ENCODE assay signal across 30 cellular contexts in genomic region chr18:31044926-31045325, GRCh38. TPM values are rescaled to one million over a fixed set of nuclear protein-coding genes. Genes with fewer than 3 reads are reported as not detected.
"Had no signal": no experiment of that assay in that cellular context is flagged by ENCODE, and none has a peak within 500 bp of the region (broad histone marks: within the 10 kb centered on the region; RNA-seq: fewer than 3 reads in every experiment).

No MANE protein-coding gene starts in this region.

- H3K9me3 Mint-ChIP-seq: mesothelial cell of epicardium had no signal

- H3K9me3 ChIP-seq: esophagus squamous epithelium, gastrocnemius medialis, prostate gland, upper lobe of left lung, vagina had no signal

- ATAC-seq: activated CD4-positive, alpha-beta T cell treated with anti-CD3 and anti-CD28 coated beads for 36 hours; activated naive CD8-positive, alpha-beta T cell treated with anti-CD3 and anti-CD28 coated beads, Interleukin-2, amount 50 U/mL, for 24 hours; gastrocnemius medialis; left colon; sciatic nerve; stimulated activated memory B cell treated with anti-CD40 and anti-IgM and Interleukin-4, amounts not matched to agents 10 μg/mL and 1 μg/mL and 100 μg/mL, for 72 hours; stimulated activated naive CD8-positive, alpha-beta T cell treated with anti-CD3 and anti-CD28 coated beads, Interleukin-15, amount 100 ng/mL, for 72 hours had no signal

- H3K36me3 Mint-ChIP-seq: mesothelial cell of epicardium; stimulated activated memory B cell treated with anti-CD40 and anti-IgM and Interleukin-4, amounts not matched to agents 10 μg/mL and 1 μg/mL and 100 μg/mL, for 72 hours had no signal

- H3K27ac Mint-ChIP-seq: activated CD4-positive, alpha-beta memory T cell treated with anti-CD3 and anti-CD28 coated beads, Interleukin-2, amount 10 ng/mL, durations not matched to agents 7 days and 5 days; activated CD4-positive, alpha-beta T cell treated with anti-CD3 and anti-CD28 coated beads for 36 hours; activated naive CD4-positive, alpha-beta T cell treated with anti-CD3 and anti-CD28 coated beads, Interleukin-2, amount 50 U/mL, for 24 hours; activated naive CD8-positive, alpha-beta T cell treated with anti-CD3 and anti-CD28 coated beads, Interleukin-2, amount 50 U/mL, for 24 hours; activated T-helper 2 cell treated with anti-CD3 and anti-CD28 coated beads, Interferon-gamma antibody, Interleukin-2, Interleukin-4, amounts not matched to agents 10 μg/mL and 5 μg/mL and 100 μg/mL, durations not matched to agents 14 hours and 24 hours and 36 hours; mesothelial cell of epicardium; naive B cell; stimulated activated memory B cell treated with anti-CD40 and anti-IgM and Interleukin-4, amounts not matched to agents 10 μg/mL and 1 μg/mL and 100 μg/mL, for 72 hours; stimulated activated naive CD8-positive, alpha-beta T cell treated with anti-CD3 and anti-CD28 coated beads, Interleukin-15, amount 100 ng/mL, for 72 hours; T-helper 2 cell treated with Interferon-gamma antibody and Interleukin-4, amounts not matched to agents 5 μg/mL and 100 μg/mL, for 36 hours had no signal

- DNase-seq: activated CD4-positive, alpha-beta memory T cell treated with anti-CD3 and anti-CD28 coated beads, Interleukin-2, amount 10 ng/mL, durations not matched to agents 7 days and 5 days; activated CD4-positive, alpha-beta T cell treated with anti-CD3 and anti-CD28 coated beads for 36 hours; activated CD4-positive, CD25-positive, alpha-beta regulatory T cell; activated naive CD8-positive, alpha-beta T cell treated with anti-CD3 and anti-CD28 coated beads, Interleukin-2, amount 50 U/mL, for 24 hours; activated T-cell treated with anti-CD3 and anti-CD28 coated beads, Interleukin-2, amount 50 U/mL, for 48 hours; esophagus squamous epithelium; gastrocnemius medialis; glutamatergic neuron; islet precursor cell; left colon; naive B cell; ovary; retina; stimulated activated CD4-positive, alpha-beta T cell treated with anti-CD3 and anti-CD28 coated beads, Interleukin-1b, Interleukin-23, amount 100 ng/mL, for 48 hours; stimulated activated CD4-positive, alpha-beta T cell treated with anti-CD3 and anti-CD28 coated beads, Interleukin-4, amount 100 ng/mL, for 4 hours; stimulated activated CD8-positive, alpha-beta memory T cell treated with anti-CD3 and anti-CD28 coated beads, Interleukin-4, amount 100 ng/mL, for 48 hours; stimulated activated naive CD8-positive, alpha-beta T cell treated with anti-CD3 and anti-CD28 coated beads, Interleukin-15, amount 100 ng/mL, for 72 hours; substantia nigra; T-helper 1 cell; upper lobe of left lung had no signal

- H3K27ac ChIP-seq: esophagus squamous epithelium, gastrocnemius medialis, ovary, prostate gland, upper lobe of left lung, vagina had no signal

- H3K36me3 ChIP-seq: esophagus squamous epithelium, gastrocnemius medialis, ovary, prostate gland, upper lobe of left lung, vagina had no signal

- H3K4me1 Mint-ChIP-seq: activated CD4-positive, alpha-beta memory T cell treated with anti-CD3 and anti-CD28 coated beads, Interleukin-2, amount 10 ng/mL, durations not matched to agents 7 days and 5 days; stimulated activated memory B cell treated with anti-CD40 and anti-IgM and Interleukin-4, amounts not matched to agents 10 μg/mL and 1 μg/mL and 100 μg/mL, for 72 hours had no signal

- H3K4me1 ChIP-seq: gastrocnemius medialis, prostate gland had no signal

- H3K27me3 ChIP-seq: ovary, vagina had no signal

- H3K4me3 ChIP-seq: esophagus squamous epithelium, gastrocnemius medialis, ovary, prostate gland, skin epidermis, upper lobe of left lung, vagina had no signal

- H3K4me3 Mint-ChIP-seq: activated CD4-positive, alpha-beta memory T cell treated with anti-CD3 and anti-CD28 coated beads, Interleukin-2, amount 10 ng/mL, durations not matched to agents 7 days and 5 days; activated CD4-positive, alpha-beta T cell treated with anti-CD3 and anti-CD28 coated beads for 36 hours; activated naive CD4-positive, alpha-beta T cell treated with anti-CD3 and anti-CD28 coated beads, Interleukin-2, amount 50 U/mL, for 24 hours; activated naive CD8-positive, alpha-beta T cell treated with anti-CD3 and anti-CD28 coated beads, Interleukin-2, amount 50 U/mL, for 24 hours; mesothelial cell of epicardium; stimulated activated memory B cell treated with anti-CD40 and anti-IgM and Interleukin-4, amounts not matched to agents 10 μg/mL and 1 μg/mL and 100 μg/mL, for 72 hours; stimulated activated naive CD8-positive, alpha-beta T cell treated with anti-CD3 and anti-CD28 coated beads, Interleukin-15, amount 100 ng/mL, for 72 hours; T-helper 2 cell treated with Interferon-gamma antibody and Interleukin-4, amounts not matched to agents 5 μg/mL and 100 μg/mL, for 36 hours had no signal

RNA-seq across cellular contexts. Expression of gene DSC3, which starts 2.4 kb away (rescaled TPM):
- total RNA-seq: activated CD4-positive, alpha-beta memory T cell treated with anti-CD3 and anti-CD28 coated beads, Interleukin-2, amount 10 ng/mL, durations not matched to agents 7 days and 5 days; activated T-helper 2 cell treated with anti-CD3 and anti-CD28 coated beads, Interferon-gamma antibody, Interleukin-2, Interleukin-4, amounts not matched to agents 10 μg/mL and 5 μg/mL and 100 μg/mL, durations not matched to agents 14 hours and 24 hours and 36 hours had no signal
- polyA plus RNA-seq: neural cell had no signal

RNA-seq across cellular contexts. Expression of gene DSC2, which starts 57.3 kb away (rescaled TPM):
- total RNA-seq: activated CD4-positive, alpha-beta memory T cell treated with anti-CD3 and anti-CD28 coated beads, Interleukin-2, amount 10 ng/mL, durations not matched to agents 7 days and 5 days; activated T-helper 2 cell treated with anti-CD3 and anti-CD28 coated beads, Interferon-gamma antibody, Interleukin-2, Interleukin-4, amounts not matched to agents 10 μg/mL and 5 μg/mL and 100 μg/mL, durations not matched to agents 14 hours and 24 hours and 36 hours had no signal
